Comparison of ENCODE assay signal across 11 cellular contexts in genomic region chr12:118145113-118145797, GRCh38. TPM values are rescaled to one million over a fixed set of nuclear protein-coding genes. Genes with fewer than 3 reads are reported as not detected.
DNase-seq lines count a peak whose midpoint lies in the region; ATAC-seq and TF ChIP-seq lines count a peak whose summit lies in the region.
"Had no signal": no experiment of that assay in that cellular context is flagged by ENCODE, and none has a peak within 500 bp of the region (broad histone marks: within the 10 kb centered on the region; RNA-seq: fewer than 3 reads in every experiment).

No MANE protein-coding gene starts in this region.

- DNase-seq in DMS 273 (lab: John Stamatoyannopoulos, UW; ENCODE audit: unreplicated experiment) (peak; percentile 66), NCI-H526 treated with DMSO at 0.1 percent for 48 hours (lab: John Stamatoyannopoulos, UW) (no peak), upper lobe of left lung (no peak)
- no peak for DNase-seq in effector memory CD8-positive, alpha-beta T cell
- DNase-seq in activated CD4-positive, CD25-positive, alpha-beta regulatory T cell (lab: John Stamatoyannopoulos, UW) = no peak
- DNase-seq: activated gamma-delta T cell, Peyer's patch had no signal

- TF ChIP-seq EP300 in upper lobe of left lung (IDR thresholded peaks at IDR 0.05) = no peak

- ATAC-seq in GM19043 (IDR thresholded peaks at IDR 0.05; ENCODE audit: low read depth, unreplicated experiment) (peak; percentile 77), HG03432 (IDR thresholded peaks at IDR 0.05; ENCODE audit: unreplicated experiment) (peak; percentile 50), upper lobe of left lung (ENCODE audit: low FRiP score in 2 of 2) (no peak), HG03280 (IDR thresholded peaks at IDR 0.05; ENCODE audit: unreplicated experiment) (no peak)
- no peak for ATAC-seq in effector memory CD8-positive, alpha-beta T cell (replicated peaks)

- TF ChIP-seq POLR2A in upper lobe of left lung (IDR thresholded peaks at IDR 0.05) = no peak

- H3K4me3 Mint-ChIP-seq in effector memory CD8-positive, alpha-beta T cell = no peak overlapping the region

- peak overlapping the region; percentile 38 to 41 for H3K27ac Mint-ChIP-seq in effector memory CD8-positive, alpha-beta T cell

- H3K27me3 Mint-ChIP-seq in effector memory CD8-positive, alpha-beta T cell = no peaks in the 10 kb centered on the region

- 86 to 88% methylated on average over 7 of the region's 7 CpGs for WGBS in upper lobe of left lung, 2 donors

- no peak for TF ChIP-seq CTCF in upper lobe of left lung (IDR thresholded peaks at IDR 0.05)

- H3K9me3 Mint-ChIP-seq in effector memory CD8-positive, alpha-beta T cell = no peaks in the 10 kb centered on the region

- peaks cover 0 to 5% of the 10 kb centered on the region in 2 donors for H3K4me1 Mint-ChIP-seq in effector memory CD8-positive, alpha-beta T cell (ENCODE audit: low read depth in 2 of 2)

- no peak overlapping the region for H3K27ac ChIP-seq in upper lobe of left lung
- H3K27ac ChIP-seq: Peyer's patch, thoracic aorta had no signal

- peaks cover 78% of the 10 kb centered on the region for H3K36me3 Mint-ChIP-seq in effector memory CD8-positive, alpha-beta T cell (ENCODE audit: insufficient read depth)

- H3K27me3 ChIP-seq in upper lobe of left lung = no peaks in the 10 kb centered on the region
- H3K27me3 ChIP-seq: Peyer's patch had no signal

- no peak overlapping the region for H3K4me3 ChIP-seq in upper lobe of left lung
- H3K4me3 ChIP-seq: Peyer's patch, thoracic aorta had no signal

- H3K36me3 ChIP-seq in upper lobe of left lung = peaks cover 15 to 91% (median 55%) of the 10 kb centered on the region in 4 donors

- no peaks in the 10 kb centered on the region for H3K9me3 ChIP-seq in upper lobe of left lung
- H3K9me3 ChIP-seq: Peyer's patch, thoracic aorta had no signal

- H3K4me1 ChIP-seq in upper lobe of left lung = no peaks in the 10 kb centered on the region

RNA-seq across cellular contexts. Expression of gene PEBP1, which starts 9.3 kb away (rescaled TPM):
- 100 to 1,000 TPM in 5 of 6 donors, 10 to 100 TPM in 1; 92.2 to 432 (median 214) TPM for total RNA-seq in upper lobe of left lung

RNA-seq across cellular contexts. Expression of gene VSIG10, which starts 41.4 kb away (rescaled TPM):
- total RNA-seq in upper lobe of left lung = 100 to 1,000 TPM in 1 of 6 donors, 10 to 100 TPM in 5; 44.1 to 157 (median 72.8) TPM

Comparison
In these comparisons a context has a peak if more than half of its experiments do, and no peak if none do; other contexts are left out.
1. ATAC-seq: peak in GM19043 (single experiment) and HG03432 (single experiment); none in effector memory CD8-positive, alpha-beta T cell (single experiment), upper lobe of left lung (0 of 2) and HG03280 (single experiment).